In genomic region chr16:84845496-84846002, GRCh38 we compare ENCODE assay signal across 2 cellular contexts.
A peak's percentile ranks its signal among the peaks of the same experiment; 100 is the strongest.
TF ChIP-seq lines count a peak whose summit lies in the region.

No MANE protein-coding gene starts in this region.

TF ChIP-seq in GM23338, 12 proteins besides CTCF, POLR2A, EP300 and RAD21:
- TF ChIP-seq NANOG (IDR thresholded peaks at IDR 0.05; ENCODE audit: borderline replicate concordance): no peak
- no peak for TF ChIP-seq POLR2AphosphoS5 (IDR thresholded peaks at IDR 0.05; ENCODE audit: low read depth)
- TF ChIP-seq CREB1 (CRISPR knock-in tag; IDR thresholded peaks at IDR 0.05; ENCODE audit: low read depth): no peak
- no peak for TF ChIP-seq STAT1 (IDR thresholded peaks at IDR 0.05; ENCODE audit: unreplicated experiment)
- TF ChIP-seq, protein P1, sequence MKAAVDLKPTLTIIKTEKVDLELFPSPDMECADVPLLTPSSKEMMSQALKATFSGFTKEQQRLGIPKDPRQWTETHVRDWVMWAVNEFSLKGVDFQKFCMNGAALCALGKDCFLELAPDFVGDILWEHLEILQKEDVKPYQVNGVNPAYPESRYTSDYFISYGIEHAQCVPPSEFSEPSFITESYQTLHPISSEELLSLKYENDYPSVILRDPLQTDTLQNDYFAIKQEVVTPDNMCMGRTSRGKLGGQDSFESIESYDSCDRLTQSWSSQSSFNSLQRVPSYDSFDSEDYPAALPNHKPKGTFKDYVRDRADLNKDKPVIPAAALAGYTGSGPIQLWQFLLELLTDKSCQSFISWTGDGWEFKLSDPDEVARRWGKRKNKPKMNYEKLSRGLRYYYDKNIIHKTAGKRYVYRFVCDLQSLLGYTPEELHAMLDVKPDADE (IDR thresholded peaks at IDR 0.05): no peak
- no peak for TF ChIP-seq JUNB (IDR thresholded peaks at IDR 0.05; ENCODE audit: unreplicated experiment)
- TF ChIP-seq, protein P2, sequence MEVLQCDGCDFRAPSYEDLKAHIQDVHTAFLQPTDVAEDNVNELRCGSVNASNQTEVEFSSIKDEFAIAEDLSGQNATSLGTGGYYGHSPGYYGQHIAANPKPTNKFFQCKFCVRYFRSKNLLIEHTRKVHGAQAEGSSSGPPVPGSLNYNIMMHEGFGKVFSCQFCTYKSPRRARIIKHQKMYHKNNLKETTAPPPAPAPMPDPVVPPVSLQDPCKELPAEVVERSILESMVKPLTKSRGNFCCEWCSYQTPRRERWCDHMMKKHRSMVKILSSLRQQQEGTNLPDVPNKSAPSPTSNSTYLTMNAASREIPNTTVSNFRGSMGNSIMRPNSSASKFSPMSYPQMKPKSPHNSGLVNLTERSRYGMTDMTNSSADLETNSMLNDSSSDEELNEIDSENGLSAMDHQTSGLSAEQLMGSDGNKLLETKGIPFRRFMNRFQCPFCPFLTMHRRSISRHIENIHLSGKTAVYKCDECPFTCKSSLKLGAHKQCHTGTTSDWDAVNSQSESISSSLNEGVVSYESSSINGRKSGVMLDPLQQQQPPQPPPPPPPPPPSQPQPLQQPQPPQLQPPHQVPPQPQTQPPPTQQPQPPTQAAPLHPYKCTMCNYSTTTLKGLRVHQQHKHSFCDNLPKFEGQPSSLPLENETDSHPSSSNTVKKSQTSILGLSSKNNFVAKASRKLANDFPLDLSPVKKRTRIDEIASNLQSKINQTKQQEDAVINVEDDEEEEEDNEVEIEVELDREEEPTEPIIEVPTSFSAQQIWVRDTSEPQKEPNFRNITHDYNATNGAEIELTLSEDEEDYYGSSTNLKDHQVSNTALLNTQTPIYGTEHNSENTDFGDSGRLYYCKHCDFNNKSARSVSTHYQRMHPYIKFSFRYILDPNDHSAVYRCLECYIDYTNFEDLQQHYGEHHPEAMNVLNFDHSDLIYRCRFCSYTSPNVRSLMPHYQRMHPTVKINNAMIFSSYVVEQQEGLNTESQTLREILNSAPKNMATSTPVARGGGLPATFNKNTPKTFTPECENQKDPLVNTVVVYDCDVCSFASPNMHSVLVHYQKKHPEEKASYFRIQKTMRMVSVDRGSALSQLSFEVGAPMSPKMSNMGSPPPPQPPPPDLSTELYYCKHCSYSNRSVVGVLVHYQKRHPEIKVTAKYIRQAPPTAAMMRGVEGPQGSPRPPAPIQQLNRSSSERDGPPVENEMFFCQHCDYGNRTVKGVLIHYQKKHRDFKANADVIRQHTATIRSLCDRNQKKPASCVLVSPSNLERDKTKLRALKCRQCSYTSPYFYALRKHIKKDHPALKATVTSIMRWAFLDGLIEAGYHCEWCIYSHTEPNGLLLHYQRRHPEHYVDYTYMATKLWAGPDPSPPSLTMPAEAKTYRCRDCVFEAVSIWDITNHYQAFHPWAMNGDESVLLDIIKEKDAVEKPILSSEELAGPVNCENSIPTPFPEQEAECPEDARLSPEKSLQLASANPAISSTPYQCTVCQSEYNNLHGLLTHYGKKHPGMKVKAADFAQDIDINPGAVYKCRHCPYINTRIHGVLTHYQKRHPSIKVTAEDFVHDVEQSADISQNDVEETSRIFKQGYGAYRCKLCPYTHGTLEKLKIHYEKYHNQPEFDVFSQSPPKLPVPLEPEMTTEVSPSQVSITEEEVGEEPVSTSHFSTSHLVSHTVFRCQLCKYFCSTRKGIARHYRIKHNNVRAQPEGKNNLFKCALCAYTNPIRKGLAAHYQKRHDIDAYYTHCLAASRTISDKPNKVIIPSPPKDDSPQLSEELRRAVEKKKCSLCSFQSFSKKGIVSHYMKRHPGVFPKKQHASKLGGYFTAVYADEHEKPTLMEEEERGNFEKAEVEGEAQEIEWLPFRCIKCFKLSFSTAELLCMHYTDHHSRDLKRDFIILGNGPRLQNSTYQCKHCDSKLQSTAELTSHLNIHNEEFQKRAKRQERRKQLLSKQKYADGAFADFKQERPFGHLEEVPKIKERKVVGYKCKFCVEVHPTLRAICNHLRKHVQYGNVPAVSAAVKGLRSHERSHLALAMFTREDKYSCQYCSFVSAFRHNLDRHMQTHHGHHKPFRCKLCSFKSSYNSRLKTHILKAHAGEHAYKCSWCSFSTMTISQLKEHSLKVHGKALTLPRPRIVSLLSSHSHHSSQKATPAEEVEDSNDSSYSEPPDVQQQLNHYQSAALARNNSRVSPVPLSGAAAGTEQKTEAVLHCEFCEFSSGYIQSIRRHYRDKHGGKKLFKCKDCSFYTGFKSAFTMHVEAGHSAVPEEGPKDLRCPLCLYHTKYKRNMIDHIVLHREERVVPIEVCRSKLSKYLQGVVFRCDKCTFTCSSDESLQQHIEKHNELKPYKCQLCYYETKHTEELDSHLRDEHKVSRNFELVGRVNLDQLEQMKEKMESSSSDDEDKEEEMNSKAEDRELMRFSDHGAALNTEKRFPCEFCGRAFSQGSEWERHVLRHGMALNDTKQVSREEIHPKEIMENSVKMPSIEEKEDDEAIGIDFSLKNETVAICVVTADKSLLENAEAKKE (CRISPR knock-in tag; IDR thresholded peaks at IDR 0.05): no peak
- no peak for TF ChIP-seq EZH2 (IDR thresholded peaks at IDR 0.05; ENCODE audit: low read depth, unreplicated experiment)
- no peak for TF ChIP-seq REST (IDR thresholded peaks at IDR 0.05; ENCODE audit: unreplicated experiment)
- TF ChIP-seq EZH2phosphoT487 (IDR thresholded peaks at IDR 0.05; ENCODE audit: unreplicated experiment): no peak
- no peak for TF ChIP-seq ZNF331 (CRISPR knock-in tag; IDR thresholded peaks at IDR 0.05; ENCODE audit: low read depth)
- TF ChIP-seq ZNF114 (CRISPR knock-in tag; IDR thresholded peaks at IDR 0.05): no peak
TF ChIP-seq in GM23338: peak in this region for 0.

TF ChIP-seq in K562, 482 proteins besides CTCF, POLR2A, EP300 and RAD21:
- TF ChIP-seq, protein P3, sequence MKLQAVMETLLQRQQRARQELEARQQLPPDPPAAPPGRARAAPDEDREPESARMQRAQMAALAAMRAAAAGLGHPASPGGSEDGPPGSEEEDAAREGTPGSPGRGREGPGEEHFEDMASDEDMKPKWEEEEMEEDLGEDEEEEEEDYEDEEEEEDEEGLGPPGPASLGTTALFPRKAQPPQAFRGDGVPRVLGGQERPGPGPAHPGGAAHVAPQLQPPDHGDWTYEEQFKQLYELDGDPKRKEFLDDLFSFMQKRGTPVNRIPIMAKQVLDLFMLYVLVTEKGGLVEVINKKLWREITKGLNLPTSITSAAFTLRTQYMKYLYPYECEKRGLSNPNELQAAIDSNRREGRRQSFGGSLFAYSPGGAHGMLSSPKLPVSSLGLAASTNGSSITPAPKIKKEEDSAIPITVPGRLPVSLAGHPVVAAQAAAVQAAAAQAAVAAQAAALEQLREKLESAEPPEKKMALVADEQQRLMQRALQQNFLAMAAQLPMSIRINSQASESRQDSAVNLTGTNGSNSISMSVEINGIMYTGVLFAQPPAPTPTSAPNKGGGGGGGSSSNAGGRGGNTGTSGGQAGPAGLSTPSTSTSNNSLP (IDR thresholded peaks at IDR 0.05; ENCODE audit: borderline replicate concordance, low read depth, low read length): no peak
- TF ChIP-seq WHSC1 (IDR thresholded peaks at IDR 0.05; ENCODE audit: low read length) (no peak), MLLT1 (IDR thresholded peaks at IDR 0.05) (no peak), NONO (IDR thresholded peaks at IDR 0.05; ENCODE audit: low read depth in 2 of 2, low read length in 1 of 2) (no peak), ZNF263 (CRISPR knock-in tag; IDR thresholded peaks at IDR 0.05; ENCODE audit: borderline replicate concordance) (no peak), TEAD2 (tag; IDR thresholded peaks at IDR 0.05) (no peak), TAF15 (IDR thresholded peaks at IDR 0.05; ENCODE audit: low read depth, low read length) (no peak), KLF13 (tag; IDR thresholded peaks at IDR 0.05; ENCODE audit: borderline replicate concordance, low read depth) (peak; percentile 40; the same call in 1 of the 2 replicates), NRF1 (conservative IDR thresholded peaks at IDR 0.05 in 1 of 2, IDR thresholded peaks at IDR 0.05 in 1 of 2) (peak in 1 of 2 experiments; percentile 28; a peak in 1 of 4 replicates), RUNX1 (IDR thresholded peaks at IDR 0.05; ENCODE audit: low read depth) (no peak), ZNF408 (CRISPR knock-in tag; IDR thresholded peaks at IDR 0.05; ENCODE audit: low read depth) (no peak), HIVEP1 (CRISPR knock-in tag; IDR thresholded peaks at IDR 0.05) (no peak)
- TF ChIP-seq, protein P4, sequence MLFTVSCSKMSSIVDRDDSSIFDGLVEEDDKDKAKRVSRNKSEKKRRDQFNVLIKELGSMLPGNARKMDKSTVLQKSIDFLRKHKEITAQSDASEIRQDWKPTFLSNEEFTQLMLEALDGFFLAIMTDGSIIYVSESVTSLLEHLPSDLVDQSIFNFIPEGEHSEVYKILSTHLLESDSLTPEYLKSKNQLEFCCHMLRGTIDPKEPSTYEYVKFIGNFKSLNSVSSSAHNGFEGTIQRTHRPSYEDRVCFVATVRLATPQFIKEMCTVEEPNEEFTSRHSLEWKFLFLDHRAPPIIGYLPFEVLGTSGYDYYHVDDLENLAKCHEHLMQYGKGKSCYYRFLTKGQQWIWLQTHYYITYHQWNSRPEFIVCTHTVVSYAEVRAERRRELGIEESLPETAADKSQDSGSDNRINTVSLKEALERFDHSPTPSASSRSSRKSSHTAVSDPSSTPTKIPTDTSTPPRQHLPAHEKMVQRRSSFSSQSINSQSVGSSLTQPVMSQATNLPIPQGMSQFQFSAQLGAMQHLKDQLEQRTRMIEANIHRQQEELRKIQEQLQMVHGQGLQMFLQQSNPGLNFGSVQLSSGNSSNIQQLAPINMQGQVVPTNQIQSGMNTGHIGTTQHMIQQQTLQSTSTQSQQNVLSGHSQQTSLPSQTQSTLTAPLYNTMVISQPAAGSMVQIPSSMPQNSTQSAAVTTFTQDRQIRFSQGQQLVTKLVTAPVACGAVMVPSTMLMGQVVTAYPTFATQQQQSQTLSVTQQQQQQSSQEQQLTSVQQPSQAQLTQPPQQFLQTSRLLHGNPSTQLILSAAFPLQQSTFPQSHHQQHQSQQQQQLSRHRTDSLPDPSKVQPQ (CRISPR knock-in tag; IDR thresholded peaks at IDR 0.05; ENCODE audit: borderline replicate concordance): no peak
- TF ChIP-seq, protein P5, sequence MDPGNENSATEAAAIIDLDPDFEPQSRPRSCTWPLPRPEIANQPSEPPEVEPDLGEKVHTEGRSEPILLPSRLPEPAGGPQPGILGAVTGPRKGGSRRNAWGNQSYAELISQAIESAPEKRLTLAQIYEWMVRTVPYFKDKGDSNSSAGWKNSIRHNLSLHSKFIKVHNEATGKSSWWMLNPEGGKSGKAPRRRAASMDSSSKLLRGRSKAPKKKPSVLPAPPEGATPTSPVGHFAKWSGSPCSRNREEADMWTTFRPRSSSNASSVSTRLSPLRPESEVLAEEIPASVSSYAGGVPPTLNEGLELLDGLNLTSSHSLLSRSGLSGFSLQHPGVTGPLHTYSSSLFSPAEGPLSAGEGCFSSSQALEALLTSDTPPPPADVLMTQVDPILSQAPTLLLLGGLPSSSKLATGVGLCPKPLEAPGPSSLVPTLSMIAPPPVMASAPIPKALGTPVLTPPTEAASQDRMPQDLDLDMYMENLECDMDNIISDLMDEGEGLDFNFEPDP (CRISPR knock-in tag; IDR thresholded peaks at IDR 0.05): no peak
TF ChIP-seq in K562: peak in this region for 2.
